In genomic region chr17:7716901-7717755, GRCh38 we compare ENCODE assay signal across 8 cellular contexts. TPM values are rescaled to one million over a fixed set of nuclear protein-coding genes. Genes with fewer than 3 reads are reported as not detected.
DNase-seq lines count a peak whose midpoint lies in the region; ATAC-seq and TF ChIP-seq lines count a peak whose summit lies in the region.

Gene DNAH2 (plus strand): TSS chr17:7717744. CDS start chr17:7719735, 1,991 bp downstream.

- no peaks in the 10 kb centered on the region for H3K27me3 ChIP-seq in thoracic aorta (replicated peaks; ENCODE audit: insufficient read depth)

- H3K4me3 Mint-ChIP-seq in natural killer cell = peak within 1 kb of the TSS; percentile 56

- TF ChIP-seq CTCF in foreskin fibroblast (IDR thresholded peaks at IDR 0.05; ENCODE audit: low read depth, low read length) = peak; percentile 51
- TF ChIP-seq CTCF in natural killer cell (IDR thresholded peaks at IDR 0.05) = no peak
- TF ChIP-seq CTCF in thoracic aorta (IDR thresholded peaks at IDR 0.05) = peak; percentile 34

- H3K27ac Mint-ChIP-seq in natural killer cell = no peak within 1 kb of the TSS

- no peaks in the 10 kb centered on the region for H3K9me3 Mint-ChIP-seq in natural killer cell

- no peaks in the 10 kb centered on the region for H3K36me3 ChIP-seq in thoracic aorta

- peaks cover 5 to 23% of the 10 kb centered on the region in 2 donors for H3K4me1 Mint-ChIP-seq in natural killer cell

- DNase-seq in CD1c-positive myeloid dendritic cell (ENCODE audit: extremely low spot score) (peak; percentile 41), HEK293T (ENCODE audit: extremely low spot score) (peak; percentile 94), NCI-H69 (lab: John Stamatoyannopoulos, UW) (peak; percentile 96), foreskin fibroblast (peak; percentile 86 to 94), natural killer cell (no peak), thoracic aorta (ENCODE audit: low spot score) (peak; percentile 16)
- peak; percentile 76 for DNase-seq in activated effector memory CD4-positive, alpha-beta T cell treated with anti-CD3 and anti-CD28 coated beads, Interleukin-2, amount 50 U/mL, for 16 hours

- no peaks in the 10 kb centered on the region for H3K36me3 Mint-ChIP-seq in natural killer cell

- H3K4me1 ChIP-seq in thoracic aorta (ENCODE audit: control insufficient read depth in 1 of 2, low read depth in 2 of 2) = peaks cover 9 to 17% of the 10 kb centered on the region in 2 donors

- CTCF ChIA-PET in HEK293T (lab: Yijun Ruan, JAX) = interaction anchor here (0.6 to 1.9 kb wide), 8 partner anchors 10 to 122 kb away, joined by 3 to 9 read pairs (median 3); partner anchors contain the start of genes ATP1B2, EFNB3 and TP53

- H3K9me3 ChIP-seq in thoracic aorta = no peaks in the 10 kb centered on the region

- ATAC-seq in natural killer cell (peak; percentile 17 to 61 (median 26)), thoracic aorta (ENCODE audit: insufficient number of reproducible peaks, low FRiP score, low read depth) (peak; percentile 42), HG03520 (IDR thresholded peaks at IDR 0.05; ENCODE audit: unreplicated experiment) (no peak)

- peaks cover 64 to 68% of the 10 kb centered on the region in 2 donors for H3K27me3 Mint-ChIP-seq in natural killer cell (ENCODE audit: low read depth in 2 of 2)

- POLR2A ChIA-PET in HEK293T (lab: Yijun Ruan, JAX) = interaction anchor here (0.6 to 3.1 kb wide), 8 partner anchors 11 to 157 kb away, joined by 3 to 19 read pairs (median 4); partner anchors contain the start of genes FXR2 and TP53

- H3K4me3 ChIP-seq in foreskin fibroblast (ENCODE audit: low read depth in 1 of 2, low read length in 2 of 2) = peak within 1 kb of the TSS; percentile 62 to 70
- H3K4me3 ChIP-seq in thoracic aorta = peak within 1 kb of the TSS; percentile 93

- intact Hi-C loops in natural killer cell (cut with micrococcal nuclease) = no loop called here

- peak within 1 kb of the TSS in 1 of 2 donors; percentile 30 for H3K27ac ChIP-seq in thoracic aorta

TF ChIP-seq in HEK293T, 16 proteins besides CTCF, POLR2A, EP300 and RAD21:
- TF ChIP-seq BHLHE40 (IDR thresholded peaks at IDR 0.05; ENCODE audit: borderline replicate concordance) = no peak
- peak; percentile 30; the same call in 1 of the 2 replicates for TF ChIP-seq CTBP1 (IDR thresholded peaks at IDR 0.05; ENCODE audit: borderline replicate concordance)
- TF ChIP-seq NFRKB (IDR thresholded peaks at IDR 0.05) = no peak
- TF ChIP-seq FOXA1 (IDR thresholded peaks at IDR 0.05) = no peak
- peak; percentile 85 for TF ChIP-seq L3MBTL2 (conservative IDR thresholded peaks at IDR 0.05)
- peak; percentile 95 for TF ChIP-seq FOXM1 (IDR thresholded peaks at IDR 0.05; ENCODE audit: borderline replicate concordance)
- no peak for TF ChIP-seq SP1 (IDR thresholded peaks at IDR 0.05)
TF ChIP-seq in HEK293T: peak in this region for 3.

RNA-seq across cellular contexts. Expression of gene DNAH2, which starts in this region (rescaled TPM):
- total RNA-seq in natural killer cell (under 1 TPM in 2 of 3 donors, not detected in 1; 0.05 to 0.07 TPM), thoracic aorta (under 1 TPM in 1 of 2 donors, not detected in 1; under 0.01 TPM)

Comparison
In these comparisons a context has a peak if more than half of its experiments do, and no peak if none do; other contexts are left out.
1. Peak in ATAC-seq in natural killer cell; RNA of the gene not detected or under 1 TPM.
2. Peak in DNase-seq, ATAC-seq and H3K4me3 ChIP-seq in thoracic aorta; RNA of the gene not detected or under 1 TPM.